ENCODE assay signal across 1 cellular context in genomic region chr5:163459888-163460561, GRCh38.
TF ChIP-seq lines count a peak whose summit lies in the region.

Gene NUDCD2 (minus strand): TSS chr5:163460102. CDS start chr5:163460050, 52 bp downstream.

TF ChIP-seq in K562, 482 proteins besides CTCF, POLR2A, EP300 and RAD21 (continued from another document and continues in another):
- TF ChIP-seq MGA (IDR thresholded peaks at IDR 0.05): peak; percentile 89
- TF ChIP-seq ATF2 (CRISPR knock-in tag; IDR thresholded peaks at IDR 0.05): no peak
- TF ChIP-seq WHSC1 (IDR thresholded peaks at IDR 0.05; ENCODE audit: low read length): no peak
- TF ChIP-seq SRSF1 (IDR thresholded peaks at IDR 0.05; ENCODE audit: low read depth, low read length): no peak
- no peak for TF ChIP-seq THRA (IDR thresholded peaks at IDR 0.05)
- TF ChIP-seq ZBTB40 (IDR thresholded peaks at IDR 0.05): no peak
- TF ChIP-seq ZBTB40 (CRISPR knock-in tag; IDR thresholded peaks at IDR 0.05): no peak
- no peak for TF ChIP-seq ZNF79 (CRISPR knock-in tag; IDR thresholded peaks at IDR 0.05; ENCODE audit: low read depth)
- TF ChIP-seq AFF1 (IDR thresholded peaks at IDR 0.05; ENCODE audit: low read depth in 1 of 2, partially characterized antibody in 2 of 2): no peak
- no peak for TF ChIP-seq ZNF696 (CRISPR knock-in tag; conservative IDR thresholded peaks at IDR 0.05)
- TF ChIP-seq ID3 (CRISPR knock-in tag; IDR thresholded peaks at IDR 0.05): no peak
- TF ChIP-seq ID3 (tag; IDR thresholded peaks at IDR 0.05): peak; percentile 80
- no peak for TF ChIP-seq TAL1 (IDR thresholded peaks at IDR 0.05)
- no peak for TF ChIP-seq PHTF2 (CRISPR knock-in tag; IDR thresholded peaks at IDR 0.05)
- no peak for TF ChIP-seq CHD4 (IDR thresholded peaks at IDR 0.05; ENCODE audit: insufficient read depth, insufficient replicate concordance, low read depth, low read length, poor library complexity, severe bottlenecking)
- no peak for TF ChIP-seq IRF9 (tag; IDR thresholded peaks at IDR 0.05)
- no peak for TF ChIP-seq GATAD2B (IDR thresholded peaks at IDR 0.05; ENCODE audit: borderline replicate concordance)
